13 cellular contexts compared by ENCODE assay signal in genomic region chr16:23516366-23517137, GRCh38. TPM values are rescaled to one million over a fixed set of nuclear protein-coding genes. Genes with fewer than 3 reads are reported as not detected.
A peak's percentile ranks its signal among the peaks of the same experiment; 100 is the strongest.
DNase-seq lines count a peak whose midpoint lies in the region; ATAC-seq and TF ChIP-seq lines count a peak whose summit lies in the region.
"Had no signal": no experiment of that assay in that cellular context is flagged by ENCODE, and none has a peak within 500 bp of the region (broad histone marks: within the 10 kb centered on the region; RNA-seq: fewer than 3 reads in every experiment).

No MANE protein-coding gene starts in this region.

- H3K4me1 ChIP-seq in upper lobe of right lung: peaks cover 6% of the 10 kb centered on the region

- H3K27me3 Mint-ChIP-seq in activated T-cell treated with anti-CD3 and anti-CD28 coated beads, Interleukin-2, amount 50 U/mL, for 4 hours (ENCODE audit: low read depth): no peaks in the 10 kb centered on the region

- peak; percentile 27 to 31 for ATAC-seq in left cardiac atrium
- ATAC-seq in upper lobe of right lung: peak; percentile 58
- ATAC-seq in HG03045 (IDR thresholded peaks at IDR 0.05; ENCODE audit: unreplicated experiment): no peak
- ATAC-seq in activated T-cell treated with anti-CD3 and anti-CD28 coated beads, Interleukin-2, amount 50 U/mL, for 4 hours: no peak
- ATAC-seq: activated T-cell treated with anti-CD3 and anti-CD28 coated beads, Interleukin-2, amount 50 U/mL, for 72 hours had no signal

- H3K4me1 Mint-ChIP-seq in activated T-cell treated with anti-CD3 and anti-CD28 coated beads, Interleukin-2, amount 50 U/mL, for 4 hours (ENCODE audit: low read depth): peaks cover 40% of the 10 kb centered on the region

- intact Hi-C loops in left cardiac atrium (cut with DNase I) (no loop called here), cardiac septum (cut with DNase I) (loop anchor here (10.0 kb wide), 1 partner anchor 78 kb away; the partner anchor contains the start of gene NDUFAB1), upper lobe of right lung (cut with DNase I) (no loop called here)

- H3K4me3 ChIP-seq in upper lobe of right lung: no peak overlapping the region

- H3K4me3 Mint-ChIP-seq in activated T-cell treated with anti-CD3 and anti-CD28 coated beads, Interleukin-2, amount 50 U/mL, for 4 hours: no peak overlapping the region

- no peak overlapping the region for H3K27ac ChIP-seq in upper lobe of right lung
- H3K27ac ChIP-seq: neutrophil had no signal

- no peaks in the 10 kb centered on the region for H3K36me3 ChIP-seq in upper lobe of right lung
- H3K36me3 ChIP-seq: neutrophil had no signal

- no peak for TF ChIP-seq CTCF in upper lobe of right lung (IDR thresholded peaks at IDR 0.05)

- no peaks in the 10 kb centered on the region for H3K9me3 Mint-ChIP-seq in activated T-cell treated with anti-CD3 and anti-CD28 coated beads, Interleukin-2, amount 50 U/mL, for 4 hours
- H3K9me3 Mint-ChIP-seq: activated T-cell treated with anti-CD3 and anti-CD28 coated beads, Interleukin-2, amount 50 U/mL, for 72 hours had no signal

- DNase-seq in left cardiac atrium: no peak
- DNase-seq in cardiac septum (ENCODE audit: low spot score): no peak
- peak; percentile 13 for DNase-seq in NCI-H69 (lab: John Stamatoyannopoulos, UW)
- DNase-seq in cerebellum (ENCODE audit: low spot score): peak; percentile 49
- no peak for DNase-seq in upper lobe of right lung
- DNase-seq in activated T-cell treated with anti-CD3 and anti-CD28 coated beads, Interleukin-2, amount 50 U/mL, for 4 hours: no peak
- DNase-seq in activated CD4-positive, CD25-positive, alpha-beta regulatory T cell (lab: John Stamatoyannopoulos, UW): no peak
- DNase-seq: activated T-cell treated with anti-CD3 and anti-CD28 coated beads, Interleukin-2, amount 50 U/mL, for 72 hours; cerebellar nuclear complex; H7; kidney glomerular epithelial cell had no signal

- H3K36me3 Mint-ChIP-seq in activated T-cell treated with anti-CD3 and anti-CD28 coated beads, Interleukin-2, amount 50 U/mL, for 4 hours (ENCODE audit: insufficient read depth): peaks cover 10% of the 10 kb centered on the region

- no peaks in the 10 kb centered on the region for H3K9me3 ChIP-seq in upper lobe of right lung
- H3K9me3 ChIP-seq: neutrophil had no signal

- H3K27me3 ChIP-seq in upper lobe of right lung: no peaks in the 10 kb centered on the region
- H3K27me3 ChIP-seq: neutrophil had no signal

RNA-seq across cellular contexts. Expression of gene GGA2, which starts 6.3 kb away (rescaled TPM):
- 10 to 100 TPM; 60.1 to 60.3 TPM for total RNA-seq in left cardiac atrium
- total RNA-seq in cardiac septum: 38.1 TPM
- total RNA-seq in cerebellum: 37.0 TPM
- total RNA-seq in upper lobe of right lung: 161 TPM
- 10 to 100 TPM; 66.0 to 82.9 (median 70.0) TPM for total RNA-seq in activated T-cell treated with anti-CD3 and anti-CD28 coated beads, Interleukin-2, amount 50 U/mL, for 4 hours

RNA-seq across cellular contexts. Expression of gene EARS2, which starts 40.6 kb away (rescaled TPM):
- total RNA-seq in left cardiac atrium: 10 to 100 TPM; 16.6 to 19.3 TPM
- total RNA-seq in cardiac septum: 16.4 TPM
- 38.9 TPM for total RNA-seq in cerebellum
- total RNA-seq in upper lobe of right lung: 15.3 TPM
- total RNA-seq in activated T-cell treated with anti-CD3 and anti-CD28 coated beads, Interleukin-2, amount 50 U/mL, for 4 hours: 10 to 100 TPM; 30.8 to 37.1 (median 33.3) TPM

RNA-seq across cellular contexts. Expression of gene UBFD1, which starts 41.0 kb away (rescaled TPM):
- total RNA-seq in left cardiac atrium (10 to 100 TPM; 50.7 to 62.3 TPM), cardiac septum (49.7 TPM), cerebellum (73.4 TPM), upper lobe of right lung (42.3 TPM)
- 10 to 100 TPM; 69.8 to 73.8 (median 70.0) TPM for total RNA-seq in activated T-cell treated with anti-CD3 and anti-CD28 coated beads, Interleukin-2, amount 50 U/mL, for 4 hours

Comparison
In these comparisons a context has a peak if more than half of its experiments do, and no peak if none do; other contexts are left out.
1. ATAC-seq: peak in left cardiac atrium (2 of 2) and upper lobe of right lung (single experiment); none in HG03045 (single experiment) and activated T-cell treated with anti-CD3 and anti-CD28 coated beads, Interleukin-2, amount 50 U/mL, for 4 hours (0 of 2).
2. DNase-seq: peak in NCI-H69 (single experiment) and cerebellum (single experiment); none in left cardiac atrium (single experiment), cardiac septum (single experiment), upper lobe of right lung (single experiment), activated T-cell treated with anti-CD3 and anti-CD28 coated beads, Interleukin-2, amount 50 U/mL, for 4 hours (single experiment) and activated CD4-positive, CD25-positive, alpha-beta regulatory T cell (0 of 4).